Comparison of ENCODE assay signal across 28 cellular contexts in the genomic region with DNA sequence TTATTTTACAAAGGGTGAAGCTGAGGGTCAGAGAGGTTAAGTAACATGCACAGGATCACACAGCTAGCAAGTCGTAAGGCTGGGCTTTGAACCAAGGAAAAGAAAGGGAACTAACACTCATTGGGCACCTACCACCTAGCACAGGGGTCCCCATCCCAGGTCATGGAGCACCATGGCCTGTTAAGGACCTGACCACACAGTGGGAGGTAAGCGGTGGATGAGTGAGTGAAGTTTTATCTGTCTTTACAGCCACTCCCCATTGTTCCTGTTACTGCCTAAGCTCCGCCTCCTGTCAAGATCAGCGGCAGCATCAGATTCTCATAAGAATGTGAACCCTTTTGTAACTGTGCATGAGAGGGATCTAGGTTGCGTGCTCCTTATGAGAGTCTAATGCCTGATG.
"Had no signal": no experiment of that assay in that cellular context is flagged by ENCODE, and none has a peak within 500 bp of the region (broad histone marks: within the 10 kb centered on the region; RNA-seq: fewer than 3 reads in every experiment).

No MANE protein-coding gene starts in this region.

- H3K27me3 ChIP-seq: stomach, suprapubic skin, testis, thyroid gland, tibial artery, upper lobe of left lung, uterus, vagina had no signal

- H3K36me3 Mint-ChIP-seq: stimulated activated effector memory CD8-positive, alpha-beta T cell treated with anti-CD3 and anti-CD28 coated beads, Interleukin-12 subunit alpha, Interleukin-12 subunit beta, amount 100 ng/mL, for 72 hours; stimulated activated memory B cell treated with anti-CD40 and anti-IgM and Interleukin-4, amounts not matched to agents 10 μg/mL and 1 μg/mL and 100 μg/mL, for 72 hours; stimulated activated naive B cell treated with anti-CD40 and anti-IgM and Interleukin-4, amounts not matched to agents 10 μg/mL and 1 μg/mL and 100 μg/mL, for 72 hours; type B pancreatic cell had no signal

- H3K4me3 ChIP-seq: stomach, suprapubic skin, testis, thoracic aorta, thyroid gland, tibial artery, tibial nerve, transverse colon, upper lobe of left lung, upper lobe of right lung, uterus, vagina had no signal

- H3K36me3 ChIP-seq: stomach, suprapubic skin, thoracic aorta, thyroid gland, tibial artery, tibial nerve, transverse colon, upper lobe of left lung, upper lobe of right lung, uterus, vagina had no signal

- H3K27ac ChIP-seq: stomach, suprapubic skin, testis, thoracic aorta, thyroid gland, tibial artery, tibial nerve, transverse colon, upper lobe of left lung, upper lobe of right lung, uterus, vagina had no signal

- ATAC-seq: stimulated activated effector memory CD8-positive, alpha-beta T cell treated with anti-CD3 and anti-CD28 coated beads, Interleukin-12 subunit alpha, Interleukin-12 subunit beta, amount 100 ng/mL, for 72 hours; stimulated activated memory B cell treated with anti-CD40 and anti-IgM and Interleukin-4, amounts not matched to agents 10 μg/mL and 1 μg/mL and 100 μg/mL, for 72 hours; stimulated activated naive B cell treated with anti-CD40 and anti-IgM and Interleukin-4, amounts not matched to agents 10 μg/mL and 1 μg/mL and 100 μg/mL, for 72 hours; stimulated activated naive CD8-positive, alpha-beta T cell treated with anti-CD3 and anti-CD28 coated beads, Interleukin-15, amount 100 ng/mL, for 72 hours; stimulated activated naive CD8-positive, alpha-beta T cell treated with anti-CD3 and anti-CD28 coated beads, Interleukin-15, Interleukin-2, amounts not matched to agents 100 U/mL and 50 U/mL, for 24 hours; upper lobe of right lung had no signal

- H3K27ac Mint-ChIP-seq: stimulated activated effector memory CD8-positive, alpha-beta T cell treated with anti-CD3 and anti-CD28 coated beads, Interleukin-12 subunit alpha, Interleukin-12 subunit beta, amount 100 ng/mL, for 72 hours; stimulated activated memory B cell treated with anti-CD40 and anti-IgM and Interleukin-4, amounts not matched to agents 10 μg/mL and 1 μg/mL and 100 μg/mL, for 72 hours; stimulated activated naive B cell treated with anti-CD40 and anti-IgM and Interleukin-4, amounts not matched to agents 10 μg/mL and 1 μg/mL and 100 μg/mL, for 72 hours; stimulated activated naive CD8-positive, alpha-beta T cell treated with anti-CD3 and anti-CD28 coated beads, Interleukin-15, amount 100 ng/mL, for 72 hours; stimulated activated naive CD8-positive, alpha-beta T cell treated with anti-CD3 and anti-CD28 coated beads, Interleukin-15, Interleukin-2, amounts not matched to agents 100 ng/mL and 50 ng/mL, for 24 hours; type B pancreatic cell had no signal

- DNase-seq: stimulated activated CD4-positive, alpha-beta T cell treated with anti-CD3 and anti-CD28 coated beads, Interleukin-2, amount 100 ng/mL, for 48 hours; stimulated activated CD4-positive, alpha-beta T cell treated with anti-CD3 and anti-CD28 coated beads, Interleukin-4, amount 100 ng/mL, for 1 hour; stimulated activated CD4-positive, alpha-beta T cell treated with anti-CD3 and anti-CD28 coated beads, Interleukin-4, amount 100 ng/mL, for 24 hours; stimulated activated CD4-positive, alpha-beta T cell treated with anti-CD3 and anti-CD28 coated beads, Interleukin-4, amount 100 ng/mL, for 4 hours; stimulated activated CD8-positive, alpha-beta memory T cell treated with anti-CD3 and anti-CD28 coated beads, Interleukin-4, amount 100 ng/mL, for 48 hours; stimulated activated naive B cell treated with anti-CD40 and anti-IgM and Interleukin-4, amounts not matched to agents 10 μg/mL and 1 μg/mL and 100 μg/mL, for 72 hours; stimulated activated naive CD4-positive, alpha-beta T cell; stimulated activated naive CD4-positive, alpha-beta T cell treated with Interleukin-2 at 50 U/mL for 16 hours; stimulated activated naive CD8-positive, alpha-beta T cell treated with anti-CD3 and anti-CD28 coated beads, Interleukin-15, amount 100 ng/mL, for 72 hours; stimulated activated naive CD8-positive, alpha-beta T cell treated with anti-CD3 and anti-CD28 coated beads, Interleukin-15, Interleukin-2, amounts not matched to agents 100 U/mL and 50 U/mL, for 24 hours; stomach; substantia nigra; testis; thyroid gland; tibial artery; transverse colon; trophoblast cell; upper lobe of left lung; upper lobe of right lung; uterus had no signal

- H3K4me1 Mint-ChIP-seq: stimulated activated effector memory CD8-positive, alpha-beta T cell treated with anti-CD3 and anti-CD28 coated beads, Interleukin-12 subunit alpha, Interleukin-12 subunit beta, amount 100 ng/mL, for 72 hours; stimulated activated memory B cell treated with anti-CD40 and anti-IgM and Interleukin-4, amounts not matched to agents 10 μg/mL and 1 μg/mL and 100 μg/mL, for 72 hours; stimulated activated naive B cell treated with anti-CD40 and anti-IgM and Interleukin-4, amounts not matched to agents 10 μg/mL and 1 μg/mL and 100 μg/mL, for 72 hours; stimulated activated naive CD8-positive, alpha-beta T cell treated with anti-CD3 and anti-CD28 coated beads, Interleukin-15, amount 100 ng/mL, for 72 hours had no signal

- H3K4me3 Mint-ChIP-seq: stimulated activated effector memory CD8-positive, alpha-beta T cell treated with anti-CD3 and anti-CD28 coated beads, Interleukin-12 subunit alpha, Interleukin-12 subunit beta, amount 100 ng/mL, for 72 hours; stimulated activated memory B cell treated with anti-CD40 and anti-IgM and Interleukin-4, amounts not matched to agents 10 μg/mL and 1 μg/mL and 100 μg/mL, for 72 hours; stimulated activated naive B cell treated with anti-CD40 and anti-IgM and Interleukin-4, amounts not matched to agents 10 μg/mL and 1 μg/mL and 100 μg/mL, for 72 hours; stimulated activated naive CD8-positive, alpha-beta T cell treated with anti-CD3 and anti-CD28 coated beads, Interleukin-15, amount 100 ng/mL, for 72 hours; stimulated activated naive CD8-positive, alpha-beta T cell treated with anti-CD3 and anti-CD28 coated beads, Interleukin-15, Interleukin-2, amounts not matched to agents 100 ng/mL and 50 ng/mL, for 24 hours; type B pancreatic cell had no signal

- H3K4me1 ChIP-seq: stomach, suprapubic skin, testis, thyroid gland, tibial artery, tibial nerve, transverse colon, upper lobe of left lung, upper lobe of right lung, uterus, vagina had no signal

- H3K9me3 Mint-ChIP-seq: stimulated activated effector memory CD8-positive, alpha-beta T cell treated with anti-CD3 and anti-CD28 coated beads, Interleukin-12 subunit alpha, Interleukin-12 subunit beta, amount 100 ng/mL, for 72 hours; stimulated activated memory B cell treated with anti-CD40 and anti-IgM and Interleukin-4, amounts not matched to agents 10 μg/mL and 1 μg/mL and 100 μg/mL, for 72 hours; stimulated activated naive B cell treated with anti-CD40 and anti-IgM and Interleukin-4, amounts not matched to agents 10 μg/mL and 1 μg/mL and 100 μg/mL, for 72 hours; stimulated activated naive CD8-positive, alpha-beta T cell treated with anti-CD3 and anti-CD28 coated beads, Interleukin-15, amount 100 ng/mL, for 72 hours; stimulated activated naive CD8-positive, alpha-beta T cell treated with anti-CD3 and anti-CD28 coated beads, Interleukin-15, Interleukin-2, amounts not matched to agents 100 ng/mL and 50 ng/mL, for 24 hours; type B pancreatic cell had no signal

- H3K9me3 ChIP-seq: stomach, suprapubic skin, testis, thoracic aorta, thyroid gland, tibial artery, tibial nerve, transverse colon, upper lobe of left lung, upper lobe of right lung, uterus, vagina had no signal
